Comparison of ENCODE assay signal across 8 cellular contexts in the genomic region with DNA sequence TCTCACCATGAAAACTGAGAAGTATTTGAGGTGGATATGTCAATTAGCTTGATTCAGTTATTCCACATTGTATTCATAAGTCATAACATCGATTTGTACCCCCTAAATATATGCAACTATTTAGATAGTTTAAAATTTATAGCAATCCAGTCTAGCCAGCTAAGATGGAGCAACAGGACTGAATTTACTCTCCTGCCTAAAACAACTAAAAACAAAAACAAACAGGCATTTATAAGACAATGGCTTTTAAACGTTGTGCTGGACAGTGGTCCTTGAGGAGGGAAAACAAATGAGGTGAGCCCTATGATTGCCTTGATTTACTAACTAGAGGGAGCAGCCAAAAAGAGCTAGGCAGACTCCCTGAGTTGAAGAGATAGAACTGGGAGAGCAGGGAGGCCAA. TPM values are rescaled to one million over a fixed set of nuclear protein-coding genes. Genes with fewer than 3 reads are reported as not detected.
DNase-seq lines count a peak whose midpoint lies in the region; ATAC-seq and TF ChIP-seq lines count a peak whose summit lies in the region.
"Had no signal": no experiment of that assay in that cellular context is flagged by ENCODE, and none has a peak within 500 bp of the region (broad histone marks: within the 10 kb centered on the region; RNA-seq: fewer than 3 reads in every experiment).

No MANE protein-coding gene starts in this region.

- intact Hi-C loops in HCT116 (cut with micrococcal nuclease), result loop anchor here (5.0 kb wide), 2 partner anchors 123 to 248 kb away; no protein-coding TSS in a partner anchor

- H3K27me3 ChIP-seq in HCT116 (ENCODE audit: insufficient read depth, low read length), result no peaks in the 10 kb centered on the region
- H3K27me3 ChIP-seq in SU-DHL-6 (ENCODE audit: low read length), result no peaks in the 10 kb centered on the region

- H3F3A ChIP-seq in SU-DHL-6 (ENCODE audit: insufficient read depth), result no peaks in the 10 kb centered on the region

- no TSS peak for BruUV-seq in HCT116 (replicated peaks; lab: Mats Ljungman, UMichigan)

- H3K4me2 ChIP-seq in HCT116 (ENCODE audit: low read length), result peak overlapping the region; percentile 86
- H3K4me2 ChIP-seq in SU-DHL-6 (ENCODE audit: low read depth, low read length, poor library complexity, severe bottlenecking), result peak overlapping the region; percentile 89

- RAD21 ChIA-PET in HCT116 (lab: Charles Lee; ENCODE audit: low non-redundant PET in 1 of 2, low total read pairs in 2 of 2, uncharacterized antibody in 2 of 2, unreplicated experiment in 2 of 2), result no interaction called here

- TF ChIP-seq CTCF in HCT116 (IDR thresholded peaks at IDR 0.05 in 2 of 3, conservative IDR thresholded peaks at IDR 0.05 in 1 of 3; ENCODE audit: borderline replicate concordance in 1 of 3, insufficient read depth in 1 of 3, low read depth in 2 of 3, low read length in 2 of 3) (no peak), SU-DHL-6 (IDR thresholded peaks at IDR 0.05; ENCODE audit: insufficient read depth, low read length, poor library complexity, severe bottlenecking) (no peak), fibroblast of the aortic adventitia (IDR thresholded peaks at IDR 0.05; ENCODE audit: insufficient read depth, low read length) (no peak)

- H2AFZ ChIP-seq in HCT116 (ENCODE audit: low read depth, low read length, poor library complexity, severe bottlenecking) (no peak overlapping the region), SU-DHL-6 (ENCODE audit: low read depth, low read length, severe bottlenecking) (peak overlapping the region; percentile 100)

- CTCF ChIA-PET in HCT116 (lab: Charles Lee), result interaction anchor here (1.0 to 1.8 kb wide), 4 partner anchors 44 to 288 kb away, joined by 4 to 7 read pairs (median 6); no protein-coding TSS in a partner anchor

- no peak for TF ChIP-seq POLR2A in HCT116 (IDR thresholded peaks at IDR 0.05; ENCODE audit: borderline replicate concordance, extremely low read depth, insufficient read depth, insufficient read length)

- H3K9me2 ChIP-seq in HCT116 (ENCODE audit: insufficient read depth) (no peaks in the 10 kb centered on the region), SU-DHL-6 (replicated peaks; ENCODE audit: insufficient read depth, low read length) (no peaks in the 10 kb centered on the region)

- H3K4me3 ChIP-seq in HCT116 (replicated peaks in 1 of 2; ENCODE audit: low read depth in 1 of 2, low read length in 2 of 2) (peak overlapping the region; percentile 75 to 84), SU-DHL-6 (ENCODE audit: insufficient read depth, low read length, poor library complexity, severe bottlenecking) (peak overlapping the region; percentile 95), fibroblast of the aortic adventitia (ENCODE audit: low read depth, low read length) (peak overlapping the region; percentile 96), skin epidermis (peak overlapping the region in 4 of 7 experiments; percentile 62 to 90 (median 74))

- H3K9me3 ChIP-seq in HCT116 (ENCODE audit: control insufficient read depth in 1 of 2, insufficient read depth in 1 of 2, low read depth in 1 of 2, low read length in 2 of 2), result peaks cover 0 to 3% of the 10 kb centered on the region in 2 experiments; a peak in 2 of 4 replicates
- H3K9me3 ChIP-seq in SU-DHL-6 (ENCODE audit: insufficient read depth, low read length), result no peaks in the 10 kb centered on the region

- no peak for DNase-seq in HCT116 (ENCODE audit: low read depth, low spot score)
- DNase-seq in fibroblast of the aortic adventitia (ENCODE audit: low read depth), result no peak
- DNase-seq: NCI-H2081 treated with DMSO at 0.1 percent for 48 hours had no signal

- H3K27ac ChIP-seq in HCT116 (ENCODE audit: low read depth, low read length), result no peak overlapping the region
- H3K27ac ChIP-seq in SU-DHL-6 (ENCODE audit: low read depth, low read length), result no peak overlapping the region
- peak overlapping the region in 9 of 21 experiments; percentile 70 to 86 (median 82) for H3K27ac ChIP-seq in skin epidermis

- POLR2A ChIA-PET in HCT116 (lab: Charles Lee), result no interaction called here

- H4K20me1 ChIP-seq in HCT116 (ENCODE audit: insufficient read depth), result no peaks in the 10 kb centered on the region
- no peaks in the 10 kb centered on the region for H4K20me1 ChIP-seq in SU-DHL-6 (ENCODE audit: low read depth, low read length)

- H3K36me3 ChIP-seq in HCT116 (ENCODE audit: control insufficient read depth in 1 of 2, insufficient read depth in 2 of 2, low read length in 2 of 2) (peaks cover 9 to 15% of the 10 kb centered on the region in 2 experiments; a peak in 3 of 4 replicates), SU-DHL-6 (ENCODE audit: low read length) (no peaks in the 10 kb centered on the region; the same call in 1 of the 2 replicates)

- H3K79me2 ChIP-seq in HCT116 (ENCODE audit: insufficient read depth, low read length) (peaks cover 12% of the 10 kb centered on the region), SU-DHL-6 (ENCODE audit: insufficient read depth, low read length) (no peaks in the 10 kb centered on the region; the same call in 1 of the 2 replicates)

- H3K9ac ChIP-seq in HCT116 (ENCODE audit: low read length), result peak overlapping the region; percentile 79
- H3K9ac ChIP-seq in SU-DHL-6 (ENCODE audit: low read length), result peak overlapping the region; percentile 91

- TF ChIP-seq RAD21 in HCT116 (IDR thresholded peaks at IDR 0.05; ENCODE audit: low read depth), result no peak

- ATAC-seq in HCT116 (no peak), HG03039 (IDR thresholded peaks at IDR 0.05; ENCODE audit: unreplicated experiment) (no peak), GM21360 (IDR thresholded peaks at IDR 0.05; ENCODE audit: unreplicated experiment) (no peak), HG02623 (IDR thresholded peaks at IDR 0.05; ENCODE audit: unreplicated experiment) (no peak)

- peaks cover 3 to 16% of the 10 kb centered on the region in 2 experiments; a peak in 3 of 4 replicates for H3K4me1 ChIP-seq in HCT116 (ENCODE audit: control insufficient read depth in 1 of 2, insufficient read depth in 2 of 2, low read length in 2 of 2)

TF ChIP-seq in HCT116, 20 proteins besides CTCF, POLR2A, EP300 and RAD21:
- TF ChIP-seq ZFX (IDR thresholded peaks at IDR 0.05) (no peak), SRF (IDR thresholded peaks at IDR 0.05; ENCODE audit: low read depth) (0 out of 2 replicates have a peak, but pooled peaks have one; percentile 24)

RNA-seq across cellular contexts. Expression of a gene that starts 0.8 kb away (rescaled TPM):
- 19.3 TPM for total RNA-seq in HCT116 (2021; ENCODE audit: unreplicated experiment)
- 4.0 and 5.6 TPM in 2 replicates for polyA plus RNA-seq in HCT116 (2012)
- 8.6 and 10.9 TPM in 2 replicates for total RNA-seq in fibroblast of the aortic adventitia (ENCODE audit: low replicate concordance)
